1 cellular context compared by ENCODE assay signal in genomic region chr1:161031874-161032273, GRCh38.
TF ChIP-seq lines count a peak whose summit lies in the region.

No MANE protein-coding gene starts in this region.

TF ChIP-seq in GM12878, 131 proteins besides CTCF, POLR2A, EP300 and RAD21:
- TF ChIP-seq, protein P1, sequence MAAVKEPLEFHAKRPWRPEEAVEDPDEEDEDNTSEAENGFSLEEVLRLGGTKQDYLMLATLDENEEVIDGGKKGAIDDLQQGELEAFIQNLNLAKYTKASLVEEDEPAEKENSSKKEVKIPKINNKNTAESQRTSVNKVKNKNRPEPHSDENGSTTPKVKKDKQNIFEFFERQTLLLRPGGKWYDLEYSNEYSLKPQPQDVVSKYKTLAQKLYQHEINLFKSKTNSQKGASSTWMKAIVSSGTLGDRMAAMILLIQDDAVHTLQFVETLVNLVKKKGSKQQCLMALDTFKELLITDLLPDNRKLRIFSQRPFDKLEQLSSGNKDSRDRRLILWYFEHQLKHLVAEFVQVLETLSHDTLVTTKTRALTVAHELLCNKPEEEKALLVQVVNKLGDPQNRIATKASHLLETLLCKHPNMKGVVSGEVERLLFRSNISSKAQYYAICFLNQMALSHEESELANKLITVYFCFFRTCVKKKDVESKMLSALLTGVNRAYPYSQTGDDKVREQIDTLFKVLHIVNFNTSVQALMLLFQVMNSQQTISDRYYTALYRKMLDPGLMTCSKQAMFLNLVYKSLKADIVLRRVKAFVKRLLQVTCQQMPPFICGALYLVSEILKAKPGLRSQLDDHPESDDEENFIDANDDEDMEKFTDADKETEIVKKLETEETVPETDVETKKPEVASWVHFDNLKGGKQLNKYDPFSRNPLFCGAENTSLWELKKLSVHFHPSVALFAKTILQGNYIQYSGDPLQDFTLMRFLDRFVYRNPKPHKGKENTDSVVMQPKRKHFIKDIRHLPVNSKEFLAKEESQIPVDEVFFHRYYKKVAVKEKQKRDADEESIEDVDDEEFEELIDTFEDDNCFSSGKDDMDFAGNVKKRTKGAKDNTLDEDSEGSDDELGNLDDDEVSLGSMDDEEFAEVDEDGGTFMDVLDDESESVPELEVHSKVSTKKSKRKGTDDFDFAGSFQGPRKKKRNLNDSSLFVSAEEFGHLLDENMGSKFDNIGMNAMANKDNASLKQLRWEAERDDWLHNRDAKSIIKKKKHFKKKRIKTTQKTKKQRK (IDR thresholded peaks at IDR 0.05; ENCODE audit: low read depth, low read length), result no peak
- TF ChIP-seq, protein P2, sequence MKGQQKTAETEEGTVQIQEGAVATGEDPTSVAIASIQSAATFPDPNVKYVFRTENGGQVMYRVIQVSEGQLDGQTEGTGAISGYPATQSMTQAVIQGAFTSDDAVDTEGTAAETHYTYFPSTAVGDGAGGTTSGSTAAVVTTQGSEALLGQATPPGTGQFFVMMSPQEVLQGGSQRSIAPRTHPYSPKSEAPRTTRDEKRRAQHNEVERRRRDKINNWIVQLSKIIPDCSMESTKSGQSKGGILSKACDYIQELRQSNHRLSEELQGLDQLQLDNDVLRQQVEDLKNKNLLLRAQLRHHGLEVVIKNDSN (IDR thresholded peaks at IDR 0.05; ENCODE audit: borderline replicate concordance, extremely low read length, insufficient read depth, low read depth, low read length), result no peak
- TF ChIP-seq IKZF1 (conservative IDR thresholded peaks at IDR 0.05) (no peak), EED (IDR thresholded peaks at IDR 0.05; ENCODE audit: low read depth) (no peak), CBX5 (IDR thresholded peaks at IDR 0.05; ENCODE audit: low read depth) (no peak), CEBPB (IDR thresholded peaks at IDR 0.05; ENCODE audit: borderline replicate concordance in 1 of 2, low read depth in 2 of 2, low read length in 2 of 2) (no peak), SMAD1 (IDR thresholded peaks at IDR 0.05; ENCODE audit: low read depth, partially characterized antibody) (no peak), DPF2 (IDR thresholded peaks at IDR 0.05) (no peak), TCF12 (IDR thresholded peaks at IDR 0.05; ENCODE audit: low read depth, low read length) (no peak), BACH1 (IDR thresholded peaks at IDR 0.05; ENCODE audit: borderline replicate concordance) (no peak), SRF (IDR thresholded peaks at IDR 0.05; ENCODE audit: low read depth in 2 of 2, low read length in 2 of 2) (no peak)
- TF ChIP-seq, protein P3, sequence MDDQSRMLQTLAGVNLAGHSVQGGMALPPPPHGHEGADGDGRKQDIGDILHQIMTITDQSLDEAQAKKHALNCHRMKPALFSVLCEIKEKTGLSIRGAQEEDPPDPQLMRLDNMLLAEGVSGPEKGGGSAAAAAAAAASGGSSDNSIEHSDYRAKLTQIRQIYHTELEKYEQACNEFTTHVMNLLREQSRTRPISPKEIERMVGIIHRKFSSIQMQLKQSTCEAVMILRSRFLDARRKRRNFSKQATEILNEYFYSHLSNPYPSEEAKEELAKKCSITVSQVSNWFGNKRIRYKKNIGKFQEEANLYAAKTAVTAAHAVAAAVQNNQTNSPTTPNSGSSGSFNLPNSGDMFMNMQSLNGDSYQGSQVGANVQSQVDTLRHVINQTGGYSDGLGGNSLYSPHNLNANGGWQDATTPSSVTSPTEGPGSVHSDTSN (IDR thresholded peaks at IDR 0.05; ENCODE audit: insufficient replicate concordance, low read depth, low read length), result no peak
